ENCODE assay signal across 23 cellular contexts in genomic region chr6:68252632-68253031, GRCh38.
DNase-seq lines count a peak whose midpoint lies in the region; ATAC-seq, FAIRE-seq and TF ChIP-seq lines count a peak whose summit lies in the region.
"Had no signal": no experiment of that assay in that cellular context is flagged by ENCODE, and none has a peak within 500 bp of the region (broad histone marks: within the 10 kb centered on the region; RNA-seq: fewer than 3 reads in every experiment).

No MANE protein-coding gene starts in this region.

- 0 out of 2 replicates have a peak overlapping the region, but pooled peaks have one; percentile 21 for H2AFZ ChIP-seq in Karpas-422 (ENCODE audit: low read length)

- H3K27ac Mint-ChIP-seq in activated CD4-positive, alpha-beta T cell treated with anti-CD3 and anti-CD28 coated beads, Interleukin-2, amount 10 ng/mL, durations not matched to agents 7 days and 5 days = no peak overlapping the region
- H3K27ac Mint-ChIP-seq: CD14-positive monocyte; dendritic cell treated with granulocyte-macrophage colony-stimulating factor and Interleukin-4, amounts not matched to agents 40 ng/mL and 50 ng/mL, for 4 days; H9; IgD-negative memory B cell; mesothelial cell of epicardium had no signal

- FAIRE-seq in GM12891 (lab: Jason Lieb, UNC) = no peak

- H3K36me3 ChIP-seq in Karpas-422 (ENCODE audit: insufficient read depth, low read length) = no peaks in the 10 kb centered on the region
- H3K36me3 ChIP-seq: right atrium auricular region had no signal

- H3K9me2 ChIP-seq in Karpas-422 (replicated peaks; ENCODE audit: insufficient read depth, low read length) = no peaks in the 10 kb centered on the region

- no peak overlapping the region for H3K27ac ChIP-seq in Karpas-422 (ENCODE audit: low read length)
- H3K27ac ChIP-seq: 22Rv1, right atrium auricular region had no signal

- H4K20me1 ChIP-seq in Karpas-422 (ENCODE audit: insufficient read depth, low read depth, low read length) = no peaks in the 10 kb centered on the region

- H3K9ac ChIP-seq in Karpas-422 (ENCODE audit: low read length) = no peak overlapping the region

- no peaks in the 10 kb centered on the region for H3K4me1 Mint-ChIP-seq in activated CD4-positive, alpha-beta T cell treated with anti-CD3 and anti-CD28 coated beads, Interleukin-2, amount 10 ng/mL, durations not matched to agents 7 days and 5 days
- H3K4me1 Mint-ChIP-seq: CD14-positive monocyte, H9, IgD-negative memory B cell, mesothelial cell of epicardium had no signal

- CTCF ChIA-PET in activated CD4-positive, alpha-beta T cell treated with anti-CD3 and anti-CD28 coated beads, Interleukin-2, amount 10 ng/mL, durations not matched to agents 7 days and 5 days (lab: Charles Lee) = no interaction called here

- H3K4me1 ChIP-seq in Karpas-422 (ENCODE audit: low read length) = peaks cover 8% of the 10 kb centered on the region
- H3K4me1 ChIP-seq: right atrium auricular region had no signal

- no peaks in the 10 kb centered on the region for H3K27me3 ChIP-seq in Karpas-422 (ENCODE audit: low read length)
- H3K27me3 ChIP-seq: right atrium auricular region had no signal

- H3K4me3 ChIP-seq in Karpas-422 (ENCODE audit: low read length) = no peak overlapping the region
- H3K4me3 ChIP-seq: right atrium auricular region had no signal

- ATAC-seq in GM19468 (IDR thresholded peaks at IDR 0.05; ENCODE audit: extremely low read depth, unreplicated experiment) (peak; percentile 45), HG03060 (IDR thresholded peaks at IDR 0.05; ENCODE audit: low read depth, unreplicated experiment) (peak; percentile 83)
- ATAC-seq: esophagus mucosa, Panc1, SK-N-SH treated with all-trans-retinoic acid at 6 μM for 48 hours had no signal

- peak overlapping the region; percentile 24 for H3K4me2 ChIP-seq in Karpas-422 (ENCODE audit: low read depth, low read length, poor library complexity, severe bottlenecking)

- no peak for TF ChIP-seq POLR2A in GM12891 (IDR thresholded peaks at IDR 0.05; ENCODE audit: low read depth, low read length)

- H3K9me3 ChIP-seq in Karpas-422 (ENCODE audit: low read length) = no peaks in the 10 kb centered on the region

- no peaks in the 10 kb centered on the region for H3K36me3 Mint-ChIP-seq in activated CD4-positive, alpha-beta T cell treated with anti-CD3 and anti-CD28 coated beads, Interleukin-2, amount 10 ng/mL, durations not matched to agents 7 days and 5 days (ENCODE audit: low read depth)
- H3K36me3 Mint-ChIP-seq: CD14-positive monocyte, IgD-negative memory B cell, mesothelial cell of epicardium had no signal

- peaks cover 9% of the 10 kb centered on the region for H3K9me3 Mint-ChIP-seq in activated CD4-positive, alpha-beta T cell treated with anti-CD3 and anti-CD28 coated beads, Interleukin-2, amount 10 ng/mL, durations not matched to agents 7 days and 5 days

- H3K4me3 Mint-ChIP-seq in activated CD4-positive, alpha-beta T cell treated with anti-CD3 and anti-CD28 coated beads, Interleukin-2, amount 10 ng/mL, durations not matched to agents 7 days and 5 days = no peak overlapping the region
- H3K4me3 Mint-ChIP-seq: CD14-positive monocyte; dendritic cell treated with granulocyte-macrophage colony-stimulating factor and Interleukin-4, amounts not matched to agents 40 ng/mL and 50 ng/mL, for 4 days; H9; IgD-negative memory B cell; mesothelial cell of epicardium had no signal

- peak; percentile 1 for DNase-seq in GM12891 (ENCODE audit: insufficient read length, low spot score)
- DNase-seq in Karpas-422 = no peak
- no peak for DNase-seq in COLO829 (ENCODE audit: low spot score)
- DNase-seq in activated effector memory CD4-positive, alpha-beta T cell treated with anti-CD3 and anti-CD28 coated beads, Interleukin-2, amount 50 U/mL, for 16 hours = no peak
- no peak for DNase-seq in NCI-H524 treated with DMSO at 0.1 percent for 48 hours (lab: John Stamatoyannopoulos, UW)
- DNase-seq in activated CD4-positive, alpha-beta T cell treated with anti-CD3 and anti-CD28 coated beads, Interleukin-2, amount 10 ng/mL, durations not matched to agents 7 days and 5 days = no peak
- DNase-seq: activated naive CD4-positive, alpha-beta T cell treated with Interleukin-2 at 50 U/mL for 16 hours; glutamatergic neuron; H9; islet precursor cell; NCI-H1436; NCI-H510A had no signal

- H3K27me3 Mint-ChIP-seq in activated CD4-positive, alpha-beta T cell treated with anti-CD3 and anti-CD28 coated beads, Interleukin-2, amount 10 ng/mL, durations not matched to agents 7 days and 5 days = no peaks in the 10 kb centered on the region
- H3K27me3 Mint-ChIP-seq: dendritic cell treated with granulocyte-macrophage colony-stimulating factor and Interleukin-4, amounts not matched to agents 40 ng/mL and 50 ng/mL, for 4 days; IgD-negative memory B cell had no signal

- H3K79me2 ChIP-seq in Karpas-422 (ENCODE audit: low read length) = no peaks in the 10 kb centered on the region

- POLR2A ChIA-PET in activated CD4-positive, alpha-beta T cell treated with anti-CD3 and anti-CD28 coated beads, Interleukin-2, amount 10 ng/mL, durations not matched to agents 7 days and 5 days (lab: Charles Lee) = no interaction called here

TF ChIP-seq in GM12891, 5 proteins besides CTCF, POLR2A, EP300 and RAD21:
- TF ChIP-seq PAX5 (IDR thresholded peaks at IDR 0.05; ENCODE audit: insufficient read depth, low read length, severe bottlenecking) (no peak), SPI1 (IDR thresholded peaks at IDR 0.05; ENCODE audit: low read depth, low read length) (peak; percentile 91)
TF ChIP-seq in GM12891: peak in this region for 1.
